2 cellular contexts compared by ENCODE assay signal in the genomic region with DNA sequence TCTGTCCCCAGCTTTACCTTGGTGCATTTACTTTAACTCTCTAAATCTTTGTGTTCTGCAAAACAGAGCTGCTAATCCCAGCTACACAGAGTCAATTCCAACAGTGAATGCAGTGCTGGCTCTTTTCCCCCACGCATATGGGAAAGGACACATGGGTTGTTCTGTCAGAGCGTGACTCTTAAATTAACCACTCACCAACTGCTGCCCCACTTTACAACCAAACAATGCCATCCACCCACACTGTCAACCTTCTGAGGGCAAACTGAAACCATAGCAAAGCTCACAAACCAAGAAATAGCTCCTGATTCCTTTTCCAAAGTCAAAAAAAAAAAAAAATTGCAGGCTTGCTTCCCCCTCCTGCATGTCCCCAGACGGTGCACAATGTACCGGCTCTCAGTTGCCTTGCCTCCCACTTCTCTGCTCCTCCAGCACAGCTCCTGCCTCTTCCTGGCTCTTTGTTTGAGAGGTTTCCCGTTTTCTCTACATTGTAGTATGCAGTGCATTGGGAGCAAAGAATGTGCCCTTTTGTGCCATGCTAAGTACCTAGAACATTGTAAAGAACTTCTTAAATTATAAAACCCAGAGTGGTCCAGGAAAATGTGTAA.
TF ChIP-seq lines count a peak whose summit lies in the region.

No MANE protein-coding gene starts in this region.

TF ChIP-seq in HEK293T, 16 proteins besides CTCF, POLR2A, EP300 and RAD21:
- no peak for TF ChIP-seq BHLHE40 (IDR thresholded peaks at IDR 0.05; ENCODE audit: borderline replicate concordance)

TF ChIP-seq in HepG2, 621 proteins besides CTCF, POLR2A, EP300 and RAD21:
- TF ChIP-seq ZNF12 (CRISPR knock-in tag; IDR thresholded peaks at IDR 0.05): no peak
- no peak for TF ChIP-seq ZNF460 (CRISPR knock-in tag; IDR thresholded peaks at IDR 0.05; ENCODE audit: borderline replicate concordance)
- TF ChIP-seq ZNF841 (CRISPR knock-in tag; IDR thresholded peaks at IDR 0.05; ENCODE audit: borderline replicate concordance): no peak
- no peak for TF ChIP-seq NFE2L2 (IDR thresholded peaks at IDR 0.05; ENCODE audit: low read length)
- TF ChIP-seq, protein P1, sequence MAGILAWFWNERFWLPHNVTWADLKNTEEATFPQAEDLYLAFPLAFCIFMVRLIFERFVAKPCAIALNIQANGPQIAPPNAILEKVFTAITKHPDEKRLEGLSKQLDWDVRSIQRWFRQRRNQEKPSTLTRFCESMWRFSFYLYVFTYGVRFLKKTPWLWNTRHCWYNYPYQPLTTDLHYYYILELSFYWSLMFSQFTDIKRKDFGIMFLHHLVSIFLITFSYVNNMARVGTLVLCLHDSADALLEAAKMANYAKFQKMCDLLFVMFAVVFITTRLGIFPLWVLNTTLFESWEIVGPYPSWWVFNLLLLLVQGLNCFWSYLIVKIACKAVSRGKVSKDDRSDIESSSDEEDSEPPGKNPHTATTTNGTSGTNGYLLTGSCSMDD (CRISPR knock-in tag; IDR thresholded peaks at IDR 0.05): no peak
- no peak for TF ChIP-seq ZNF674 (CRISPR knock-in tag; IDR thresholded peaks at IDR 0.05; ENCODE audit: low read depth)
- no peak for TF ChIP-seq ZNF891 (CRISPR knock-in tag; IDR thresholded peaks at IDR 0.05)
- TF ChIP-seq HNRNPL (IDR thresholded peaks at IDR 0.05; ENCODE audit: low read depth, low read length): no peak
- TF ChIP-seq RAD51 (IDR thresholded peaks at IDR 0.05; ENCODE audit: borderline replicate concordance): no peak
- no peak for TF ChIP-seq ZNF205 (CRISPR knock-in tag; IDR thresholded peaks at IDR 0.05)
- TF ChIP-seq, protein P2, sequence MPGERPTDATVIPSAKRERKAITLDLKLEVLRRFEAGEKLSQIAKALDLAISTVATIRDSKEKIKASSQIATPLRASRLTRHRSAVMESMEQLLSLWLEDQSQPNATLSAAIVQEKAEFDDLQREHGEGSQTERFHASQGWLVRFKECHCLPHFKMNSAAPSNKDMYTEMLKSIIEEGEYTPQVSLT (CRISPR knock-in tag; IDR thresholded peaks at IDR 0.05; ENCODE audit: borderline replicate concordance, low read depth): no peak
- TF ChIP-seq, protein P3, sequence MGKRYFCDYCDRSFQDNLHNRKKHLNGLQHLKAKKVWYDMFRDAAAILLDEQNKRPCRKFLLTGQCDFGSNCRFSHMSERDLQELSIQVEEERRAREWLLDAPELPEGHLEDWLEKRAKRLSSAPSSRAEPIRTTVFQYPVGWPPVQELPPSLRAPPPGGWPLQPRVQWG (CRISPR knock-in tag; IDR thresholded peaks at IDR 0.05; ENCODE audit: borderline replicate concordance, low read depth): no peak
- TF ChIP-seq ZNF746 (CRISPR knock-in tag; IDR thresholded peaks at IDR 0.05): no peak
- TF ChIP-seq, protein P4, sequence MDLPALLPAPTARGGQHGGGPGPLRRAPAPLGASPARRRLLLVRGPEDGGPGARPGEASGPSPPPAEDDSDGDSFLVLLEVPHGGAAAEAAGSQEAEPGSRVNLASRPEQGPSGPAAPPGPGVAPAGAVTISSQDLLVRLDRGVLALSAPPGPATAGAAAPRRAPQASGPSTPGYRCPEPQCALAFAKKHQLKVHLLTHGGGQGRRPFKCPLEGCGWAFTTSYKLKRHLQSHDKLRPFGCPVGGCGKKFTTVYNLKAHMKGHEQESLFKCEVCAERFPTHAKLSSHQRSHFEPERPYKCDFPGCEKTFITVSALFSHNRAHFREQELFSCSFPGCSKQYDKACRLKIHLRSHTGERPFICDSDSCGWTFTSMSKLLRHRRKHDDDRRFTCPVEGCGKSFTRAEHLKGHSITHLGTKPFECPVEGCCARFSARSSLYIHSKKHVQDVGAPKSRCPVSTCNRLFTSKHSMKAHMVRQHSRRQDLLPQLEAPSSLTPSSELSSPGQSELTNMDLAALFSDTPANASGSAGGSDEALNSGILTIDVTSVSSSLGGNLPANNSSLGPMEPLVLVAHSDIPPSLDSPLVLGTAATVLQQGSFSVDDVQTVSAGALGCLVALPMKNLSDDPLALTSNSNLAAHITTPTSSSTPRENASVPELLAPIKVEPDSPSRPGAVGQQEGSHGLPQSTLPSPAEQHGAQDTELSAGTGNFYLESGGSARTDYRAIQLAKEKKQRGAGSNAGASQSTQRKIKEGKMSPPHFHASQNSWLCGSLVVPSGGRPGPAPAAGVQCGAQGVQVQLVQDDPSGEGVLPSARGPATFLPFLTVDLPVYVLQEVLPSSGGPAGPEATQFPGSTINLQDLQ (CRISPR knock-in tag; IDR thresholded peaks at IDR 0.05): no peak
- no peak for TF ChIP-seq ZNF772 (CRISPR knock-in tag; IDR thresholded peaks at IDR 0.05)
